Comparison of ENCODE assay signal across 1 cellular context in the genomic region with DNA sequence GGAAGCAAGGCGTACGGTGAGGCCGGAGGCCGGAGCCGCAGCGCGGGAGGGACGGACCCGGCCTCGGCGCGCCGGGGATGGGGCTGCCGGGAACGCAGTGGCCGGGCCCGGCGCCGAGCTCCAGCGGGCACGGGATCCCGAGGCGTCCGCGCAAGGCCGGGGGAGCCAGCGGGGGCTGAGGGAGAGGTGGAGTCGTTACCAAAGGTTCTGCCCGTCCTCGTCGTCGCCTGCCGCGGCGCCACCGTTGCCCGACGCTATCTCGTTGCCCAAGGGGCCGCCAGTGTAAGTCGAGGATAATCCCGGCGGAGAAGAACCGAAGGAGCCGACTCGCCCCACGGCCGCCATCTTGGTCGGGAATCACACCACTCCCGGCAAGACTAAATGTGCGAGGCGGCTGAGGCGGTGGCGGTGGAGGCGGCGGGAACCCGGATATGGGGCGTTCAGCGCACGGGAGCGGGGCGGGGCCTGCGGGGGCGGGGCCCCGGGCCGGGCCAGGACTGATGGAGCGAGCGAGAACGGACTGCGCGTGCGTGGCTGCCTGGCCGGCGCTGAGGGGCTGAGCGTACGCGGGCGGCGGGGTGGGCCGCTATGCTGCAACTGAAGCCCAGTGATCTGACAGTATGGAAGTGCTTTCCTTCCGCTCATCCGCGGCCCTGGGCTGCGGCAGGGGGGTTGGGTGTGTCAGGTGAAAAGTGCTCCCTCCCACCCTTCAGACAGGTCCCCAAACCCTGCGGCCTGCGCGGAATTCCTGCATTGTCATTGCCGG.
TF ChIP-seq lines count a peak whose summit lies in the region.

DYNC1LI1 (minus strand) TSS at position 433 of the 766 bp plus-strand sequence; CDS start at position 345, 88 bp downstream.

TF ChIP-seq in K562, 482 proteins besides CTCF, POLR2A, EP300 and RAD21 (continued from another document and continues in another):
- TF ChIP-seq SP1 (CRISPR knock-in tag; IDR thresholded peaks at IDR 0.05): peak; percentile 73; the same call in 1 of the 2 replicates
- TF ChIP-seq CC2D1A (IDR thresholded peaks at IDR 0.05): no peak
- TF ChIP-seq SMARCB1 (IDR thresholded peaks at IDR 0.05; ENCODE audit: insufficient read length, low read depth): peak; percentile 90
- TF ChIP-seq, protein P1, sequence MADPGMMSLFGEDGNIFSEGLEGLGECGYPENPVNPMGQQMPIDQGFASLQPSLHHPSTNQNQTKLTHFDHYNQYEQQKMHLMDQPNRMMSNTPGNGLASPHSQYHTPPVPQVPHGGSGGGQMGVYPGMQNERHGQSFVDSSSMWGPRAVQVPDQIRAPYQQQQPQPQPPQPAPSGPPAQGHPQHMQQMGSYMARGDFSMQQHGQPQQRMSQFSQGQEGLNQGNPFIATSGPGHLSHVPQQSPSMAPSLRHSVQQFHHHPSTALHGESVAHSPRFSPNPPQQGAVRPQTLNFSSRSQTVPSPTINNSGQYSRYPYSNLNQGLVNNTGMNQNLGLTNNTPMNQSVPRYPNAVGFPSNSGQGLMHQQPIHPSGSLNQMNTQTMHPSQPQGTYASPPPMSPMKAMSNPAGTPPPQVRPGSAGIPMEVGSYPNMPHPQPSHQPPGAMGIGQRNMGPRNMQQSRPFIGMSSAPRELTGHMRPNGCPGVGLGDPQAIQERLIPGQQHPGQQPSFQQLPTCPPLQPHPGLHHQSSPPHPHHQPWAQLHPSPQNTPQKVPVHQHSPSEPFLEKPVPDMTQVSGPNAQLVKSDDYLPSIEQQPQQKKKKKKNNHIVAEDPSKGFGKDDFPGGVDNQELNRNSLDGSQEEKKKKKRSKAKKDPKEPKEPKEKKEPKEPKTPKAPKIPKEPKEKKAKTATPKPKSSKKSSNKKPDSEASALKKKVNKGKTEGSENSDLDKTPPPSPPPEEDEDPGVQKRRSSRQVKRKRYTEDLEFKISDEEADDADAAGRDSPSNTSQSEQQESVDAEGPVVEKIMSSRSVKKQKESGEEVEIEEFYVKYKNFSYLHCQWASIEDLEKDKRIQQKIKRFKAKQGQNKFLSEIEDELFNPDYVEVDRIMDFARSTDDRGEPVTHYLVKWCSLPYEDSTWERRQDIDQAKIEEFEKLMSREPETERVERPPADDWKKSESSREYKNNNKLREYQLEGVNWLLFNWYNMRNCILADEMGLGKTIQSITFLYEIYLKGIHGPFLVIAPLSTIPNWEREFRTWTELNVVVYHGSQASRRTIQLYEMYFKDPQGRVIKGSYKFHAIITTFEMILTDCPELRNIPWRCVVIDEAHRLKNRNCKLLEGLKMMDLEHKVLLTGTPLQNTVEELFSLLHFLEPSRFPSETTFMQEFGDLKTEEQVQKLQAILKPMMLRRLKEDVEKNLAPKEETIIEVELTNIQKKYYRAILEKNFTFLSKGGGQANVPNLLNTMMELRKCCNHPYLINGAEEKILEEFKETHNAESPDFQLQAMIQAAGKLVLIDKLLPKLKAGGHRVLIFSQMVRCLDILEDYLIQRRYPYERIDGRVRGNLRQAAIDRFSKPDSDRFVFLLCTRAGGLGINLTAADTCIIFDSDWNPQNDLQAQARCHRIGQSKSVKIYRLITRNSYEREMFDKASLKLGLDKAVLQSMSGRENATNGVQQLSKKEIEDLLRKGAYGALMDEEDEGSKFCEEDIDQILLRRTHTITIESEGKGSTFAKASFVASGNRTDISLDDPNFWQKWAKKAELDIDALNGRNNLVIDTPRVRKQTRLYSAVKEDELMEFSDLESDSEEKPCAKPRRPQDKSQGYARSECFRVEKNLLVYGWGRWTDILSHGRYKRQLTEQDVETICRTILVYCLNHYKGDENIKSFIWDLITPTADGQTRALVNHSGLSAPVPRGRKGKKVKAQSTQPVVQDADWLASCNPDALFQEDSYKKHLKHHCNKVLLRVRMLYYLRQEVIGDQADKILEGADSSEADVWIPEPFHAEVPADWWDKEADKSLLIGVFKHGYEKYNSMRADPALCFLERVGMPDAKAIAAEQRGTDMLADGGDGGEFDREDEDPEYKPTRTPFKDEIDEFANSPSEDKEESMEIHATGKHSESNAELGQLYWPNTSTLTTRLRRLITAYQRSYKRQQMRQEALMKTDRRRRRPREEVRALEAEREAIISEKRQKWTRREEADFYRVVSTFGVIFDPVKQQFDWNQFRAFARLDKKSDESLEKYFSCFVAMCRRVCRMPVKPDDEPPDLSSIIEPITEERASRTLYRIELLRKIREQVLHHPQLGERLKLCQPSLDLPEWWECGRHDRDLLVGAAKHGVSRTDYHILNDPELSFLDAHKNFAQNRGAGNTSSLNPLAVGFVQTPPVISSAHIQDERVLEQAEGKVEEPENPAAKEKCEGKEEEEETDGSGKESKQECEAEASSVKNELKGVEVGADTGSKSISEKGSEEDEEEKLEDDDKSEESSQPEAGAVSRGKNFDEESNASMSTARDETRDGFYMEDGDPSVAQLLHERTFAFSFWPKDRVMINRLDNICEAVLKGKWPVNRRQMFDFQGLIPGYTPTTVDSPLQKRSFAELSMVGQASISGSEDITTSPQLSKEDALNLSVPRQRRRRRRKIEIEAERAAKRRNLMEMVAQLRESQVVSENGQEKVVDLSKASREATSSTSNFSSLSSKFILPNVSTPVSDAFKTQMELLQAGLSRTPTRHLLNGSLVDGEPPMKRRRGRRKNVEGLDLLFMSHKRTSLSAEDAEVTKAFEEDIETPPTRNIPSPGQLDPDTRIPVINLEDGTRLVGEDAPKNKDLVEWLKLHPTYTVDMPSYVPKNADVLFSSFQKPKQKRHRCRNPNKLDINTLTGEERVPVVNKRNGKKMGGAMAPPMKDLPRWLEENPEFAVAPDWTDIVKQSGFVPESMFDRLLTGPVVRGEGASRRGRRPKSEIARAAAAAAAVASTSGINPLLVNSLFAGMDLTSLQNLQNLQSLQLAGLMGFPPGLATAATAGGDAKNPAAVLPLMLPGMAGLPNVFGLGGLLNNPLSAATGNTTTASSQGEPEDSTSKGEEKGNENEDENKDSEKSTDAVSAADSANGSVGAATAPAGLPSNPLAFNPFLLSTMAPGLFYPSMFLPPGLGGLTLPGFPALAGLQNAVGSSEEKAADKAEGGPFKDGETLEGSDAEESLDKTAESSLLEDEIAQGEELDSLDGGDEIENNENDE (IDR thresholded peaks at IDR 0.05; ENCODE audit: low read depth, low read length): no peak
- TF ChIP-seq E4F1 (CRISPR knock-in tag; IDR thresholded peaks at IDR 0.05; ENCODE audit: borderline replicate concordance): no peak
- TF ChIP-seq PPARD (CRISPR knock-in tag; IDR thresholded peaks at IDR 0.05): no peak
- peak; percentile 51; the same call in 1 of the 2 replicates for TF ChIP-seq ZNF766 (CRISPR knock-in tag; conservative IDR thresholded peaks at IDR 0.05)
- TF ChIP-seq POLR2B (IDR thresholded peaks at IDR 0.05; ENCODE audit: low read depth, partially characterized antibody): peak; percentile 87
- TF ChIP-seq MEF2A (IDR thresholded peaks at IDR 0.05; ENCODE audit: control insufficient read depth, low read depth, low read length): no peak
- TF ChIP-seq GTF2A2 (tag; IDR thresholded peaks at IDR 0.05): 0 out of 2 replicates have a peak, but pooled peaks have one; percentile 36
- TF ChIP-seq NONO (IDR thresholded peaks at IDR 0.05; ENCODE audit: low read depth in 2 of 2, low read length in 1 of 2): peak; percentile 82 to 90
- TF ChIP-seq CGGBP1 (CRISPR knock-in tag; IDR thresholded peaks at IDR 0.05): no peak; the same call in 1 of the 2 replicates
- TF ChIP-seq, protein P2, sequence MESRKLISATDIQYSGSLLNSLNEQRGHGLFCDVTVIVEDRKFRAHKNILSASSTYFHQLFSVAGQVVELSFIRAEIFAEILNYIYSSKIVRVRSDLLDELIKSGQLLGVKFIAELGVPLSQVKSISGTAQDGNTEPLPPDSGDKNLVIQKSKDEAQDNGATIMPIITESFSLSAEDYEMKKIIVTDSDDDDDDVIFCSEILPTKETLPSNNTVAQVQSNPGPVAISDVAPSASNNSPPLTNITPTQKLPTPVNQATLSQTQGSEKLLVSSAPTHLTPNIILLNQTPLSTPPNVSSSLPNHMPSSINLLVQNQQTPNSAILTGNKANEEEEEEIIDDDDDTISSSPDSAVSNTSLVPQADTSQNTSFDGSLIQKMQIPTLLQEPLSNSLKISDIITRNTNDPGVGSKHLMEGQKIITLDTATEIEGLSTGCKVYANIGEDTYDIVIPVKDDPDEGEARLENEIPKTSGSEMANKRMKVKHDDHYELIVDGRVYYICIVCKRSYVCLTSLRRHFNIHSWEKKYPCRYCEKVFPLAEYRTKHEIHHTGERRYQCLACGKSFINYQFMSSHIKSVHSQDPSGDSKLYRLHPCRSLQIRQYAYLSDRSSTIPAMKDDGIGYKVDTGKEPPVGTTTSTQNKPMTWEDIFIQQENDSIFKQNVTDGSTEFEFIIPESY (CRISPR knock-in tag; IDR thresholded peaks at IDR 0.05): 0 out of 2 replicates have a peak, but pooled peaks have one; percentile 11
- TF ChIP-seq ESRRA (IDR thresholded peaks at IDR 0.05; ENCODE audit: borderline replicate concordance, low read depth): peak; percentile 8; the same call in 1 of the 2 replicates
- TF ChIP-seq LEF1 (IDR thresholded peaks at IDR 0.05): peak; percentile 20; the same call in 1 of the 2 replicates
- peak; percentile 69 for TF ChIP-seq CXXC5 (CRISPR knock-in tag; IDR thresholded peaks at IDR 0.05)
- TF ChIP-seq TCF3 (CRISPR knock-in tag; IDR thresholded peaks at IDR 0.05): no peak
- TF ChIP-seq, protein P3, sequence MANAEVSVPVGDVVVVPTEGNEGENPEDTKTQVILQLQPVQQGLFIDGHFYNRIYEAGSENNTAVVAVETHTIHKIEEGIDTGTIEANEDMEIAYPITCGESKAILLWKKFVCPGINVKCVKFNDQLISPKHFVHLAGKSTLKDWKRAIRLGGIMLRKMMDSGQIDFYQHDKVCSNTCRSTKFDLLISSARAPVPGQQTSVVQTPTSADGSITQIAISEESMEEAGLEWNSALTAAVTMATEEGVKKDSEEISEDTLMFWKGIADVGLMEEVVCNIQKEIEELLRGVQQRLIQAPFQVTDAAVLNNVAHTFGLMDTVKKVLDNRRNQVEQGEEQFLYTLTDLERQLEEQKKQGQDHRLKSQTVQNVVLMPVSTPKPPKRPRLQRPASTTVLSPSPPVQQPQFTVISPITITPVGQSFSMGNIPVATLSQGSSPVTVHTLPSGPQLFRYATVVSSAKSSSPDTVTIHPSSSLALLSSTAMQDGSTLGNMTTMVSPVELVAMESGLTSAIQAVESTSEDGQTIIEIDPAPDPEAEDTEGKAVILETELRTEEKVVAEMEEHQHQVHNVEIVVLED (CRISPR knock-in tag; IDR thresholded peaks at IDR 0.05): peak; percentile 26; the same call in 1 of the 2 replicates
- TF ChIP-seq ZNF274 (IDR thresholded peaks at IDR 0.05; ENCODE audit: borderline replicate concordance, low read depth, low read length): no peak
- TF ChIP-seq TARDBP (IDR thresholded peaks at IDR 0.05): peak; percentile 46; the same call in 1 of the 2 replicates
- no peak for TF ChIP-seq ZNF384 (IDR thresholded peaks at IDR 0.05; ENCODE audit: low read depth, low read length)
- TF ChIP-seq JUND (IDR thresholded peaks at IDR 0.05; ENCODE audit: borderline replicate concordance, low read depth, low read length): peak; percentile 26; the same call in 1 of the 2 replicates
- TF ChIP-seq JUND (tag; IDR thresholded peaks at IDR 0.05; ENCODE audit: borderline replicate concordance, low read depth, low read length): no peak
- peak in 1 of 2 experiments; percentile 69; a peak in 1 of 4 replicates for TF ChIP-seq HDAC1 (IDR thresholded peaks at IDR 0.05)
- TF ChIP-seq GABPB1 (CRISPR knock-in tag; IDR thresholded peaks at IDR 0.05): 0 out of 2 replicates have a peak, but pooled peaks have one; percentile 14
- 0 out of 2 replicates have a peak, but pooled peaks have one; percentile 80 for TF ChIP-seq RERE (CRISPR knock-in tag; IDR thresholded peaks at IDR 0.05; ENCODE audit: borderline replicate concordance)
- no peak for TF ChIP-seq IFI16 (CRISPR knock-in tag; IDR thresholded peaks at IDR 0.05)
- TF ChIP-seq ARID2 (IDR thresholded peaks at IDR 0.05): no peak
